ENCODE assay signal across 1 cellular context in genomic region chr9:21778300-21778699, GRCh38.
TF ChIP-seq lines count a peak whose summit lies in the region.

No MANE protein-coding gene starts in this region.

TF ChIP-seq in GM23338, 12 proteins besides CTCF, POLR2A, EP300 and RAD21:
- TF ChIP-seq ZNF462 (CRISPR knock-in tag; IDR thresholded peaks at IDR 0.05) (no peak), POLR2AphosphoS5 (IDR thresholded peaks at IDR 0.05; ENCODE audit: low read depth) (no peak), EZH2phosphoT487 (IDR thresholded peaks at IDR 0.05; ENCODE audit: unreplicated experiment) (no peak), ZNF331 (CRISPR knock-in tag; IDR thresholded peaks at IDR 0.05; ENCODE audit: low read depth) (no peak), REST (IDR thresholded peaks at IDR 0.05; ENCODE audit: unreplicated experiment) (no peak), EZH2 (IDR thresholded peaks at IDR 0.05; ENCODE audit: low read depth, unreplicated experiment) (no peak), NANOG (IDR thresholded peaks at IDR 0.05; ENCODE audit: borderline replicate concordance) (no peak), ZNF114 (CRISPR knock-in tag; IDR thresholded peaks at IDR 0.05) (no peak), JUNB (IDR thresholded peaks at IDR 0.05; ENCODE audit: unreplicated experiment) (no peak)
